Comparison of ENCODE assay signal across 15 cellular contexts in genomic region chr9:109627042-109627441, GRCh38.
DNase-seq lines count a peak whose midpoint lies in the region; ATAC-seq lines count a peak whose summit lies in the region.
"Had no signal": no experiment of that assay in that cellular context is flagged by ENCODE, and none has a peak within 500 bp of the region (broad histone marks: within the 10 kb centered on the region; RNA-seq: fewer than 3 reads in every experiment).

No MANE protein-coding gene starts in this region.

- H3K27ac Mint-ChIP-seq in stimulated activated naive B cell treated with anti-CD40 and anti-IgM and Interleukin-4, amounts not matched to agents 10 μg/mL and 1 μg/mL and 100 μg/mL, for 72 hours: no peak overlapping the region

- DNase-seq in Right ventricle myocardium superior: peak; percentile 45
- DNase-seq in cardiac septum (ENCODE audit: low spot score): no peak
- peak; percentile 62 for DNase-seq in globus pallidus (ENCODE audit: low spot score)
- peak; percentile 22 for DNase-seq in medulla oblongata (ENCODE audit: extremely low spot score)
- no peak for DNase-seq in stimulated activated naive B cell treated with anti-CD40 and anti-IgM and Interleukin-4, amounts not matched to agents 10 μg/mL and 1 μg/mL and 100 μg/mL, for 72 hours
- no peak for DNase-seq in HuH-7 (ENCODE audit: low spot score)
- DNase-seq: Caco-2, DMS53, HCEC 1CT, NCI-H1048, NCI-H146, NCI-H2107 had no signal

- no peaks in the 10 kb centered on the region for H3K4me1 Mint-ChIP-seq in stimulated activated naive B cell treated with anti-CD40 and anti-IgM and Interleukin-4, amounts not matched to agents 10 μg/mL and 1 μg/mL and 100 μg/mL, for 72 hours

- H3K4me3 Mint-ChIP-seq in stimulated activated naive B cell treated with anti-CD40 and anti-IgM and Interleukin-4, amounts not matched to agents 10 μg/mL and 1 μg/mL and 100 μg/mL, for 72 hours: no peak overlapping the region

- H3K27me3 Mint-ChIP-seq in stimulated activated naive B cell treated with anti-CD40 and anti-IgM and Interleukin-4, amounts not matched to agents 10 μg/mL and 1 μg/mL and 100 μg/mL, for 72 hours: peaks cover 29 to 37% of the 10 kb centered on the region in 2 donors

- intact Hi-C loops in Right ventricle myocardium superior (cut with DNase I) (no loop called here), cardiac septum (cut with DNase I) (no loop called here)

- no peaks in the 10 kb centered on the region for H3K36me3 Mint-ChIP-seq in stimulated activated naive B cell treated with anti-CD40 and anti-IgM and Interleukin-4, amounts not matched to agents 10 μg/mL and 1 μg/mL and 100 μg/mL, for 72 hours

- peak; percentile 93 for ATAC-seq in Right ventricle myocardium superior (ENCODE audit: poor library complexity)
- ATAC-seq in stimulated activated naive B cell treated with anti-CD40 and anti-IgM and Interleukin-4, amounts not matched to agents 10 μg/mL and 1 μg/mL and 100 μg/mL, for 72 hours (replicated peaks): no peak
- no peak for ATAC-seq in HG03469 (IDR thresholded peaks at IDR 0.05; ENCODE audit: unreplicated experiment)
- no peak for ATAC-seq in GM21390 (IDR thresholded peaks at IDR 0.05; ENCODE audit: unreplicated experiment)
- ATAC-seq: K562 had no signal

- H3K9me3 Mint-ChIP-seq in stimulated activated naive B cell treated with anti-CD40 and anti-IgM and Interleukin-4, amounts not matched to agents 10 μg/mL and 1 μg/mL and 100 μg/mL, for 72 hours: peaks cover 4 to 12% of the 10 kb centered on the region in 2 donors

Comparison
In these comparisons a context has a peak if more than half of its experiments do, and no peak if none do; other contexts are left out.
1. DNase-seq: peak in Right ventricle myocardium superior (single experiment), globus pallidus (single experiment) and medulla oblongata (single experiment); none in cardiac septum (single experiment), stimulated activated naive B cell treated with anti-CD40 and anti-IgM and Interleukin-4, amounts not matched to agents 10 μg/mL and 1 μg/mL and 100 μg/mL, for 72 hours (single experiment) and HuH-7 (single experiment).